Comparison of ENCODE assay signal across 11 cellular contexts in genomic region chr16:31135535-31136286, GRCh38. TPM values are rescaled to one million over a fixed set of nuclear protein-coding genes. Genes with fewer than 3 reads are reported as not detected.
DNase-seq lines count a peak whose midpoint lies in the region; ATAC-seq and TF ChIP-seq lines count a peak whose summit lies in the region.
"Had no signal": no experiment of that assay in that cellular context is flagged by ENCODE, and none has a peak within 500 bp of the region (broad histone marks: within the 10 kb centered on the region; RNA-seq: fewer than 3 reads in every experiment).

Gene PRSS8 (minus strand): TSS chr16:31135727. CDS start chr16:31135498, 229 bp downstream.

- no peaks in the 10 kb centered on the region for H3K9me2 ChIP-seq in PC-3 (replicated peaks; ENCODE audit: low read length)

- H3K4me2 ChIP-seq in PC-3 (ENCODE audit: low read length): peak within 1 kb of the TSS; percentile 72

- H3F3A ChIP-seq in PC-3 (ENCODE audit: low read length, unreplicated experiment): no peaks in the 10 kb centered on the region

- no peaks in the 10 kb centered on the region for H3K79me2 ChIP-seq in PC-3 (ENCODE audit: low read length)

- H3K4me1 ChIP-seq in PC-3 (ENCODE audit: insufficient read depth, low read length) (peaks cover 31% of the 10 kb centered on the region), iPS-15b (ENCODE audit: control insufficient read depth, insufficient read depth, low read length) (peaks cover 14% of the 10 kb centered on the region), prostate gland (replicated peaks) (peaks cover 8% of the 10 kb centered on the region)

- ATAC-seq in PC-3: peak; percentile 42
- ATAC-seq in GM18867 (IDR thresholded peaks at IDR 0.05; ENCODE audit: unreplicated experiment): no peak
- ATAC-seq: left cardiac atrium had no signal

- H4K20me1 ChIP-seq in PC-3 (ENCODE audit: low read length): no peaks in the 10 kb centered on the region

- H3K9ac ChIP-seq in PC-3 (ENCODE audit: low read length) (peak within 1 kb of the TSS; percentile 23; the same call in 1 of the 2 replicates), iPS-15b (ENCODE audit: low read depth, low read length) (peak within 1 kb of the TSS; percentile 77)

- H3K27ac ChIP-seq in PC-3 (ENCODE audit: low read length) (no peak within 1 kb of the TSS), prostate gland (peak within 1 kb of the TSS; percentile 92 to 94)

- H3K4me3 ChIP-seq in PC-3 (ENCODE audit: low read length) (peak within 1 kb of the TSS; percentile 62), iPS-15b (ENCODE audit: low read depth, low read length) (peak within 1 kb of the TSS; percentile 79), prostate gland (peak within 1 kb of the TSS; percentile 62 to 69)

- no peaks in the 10 kb centered on the region for H3K27me3 ChIP-seq in PC-3 (ENCODE audit: low read length)
- no peaks in the 10 kb centered on the region for H3K27me3 ChIP-seq in iPS-15b (ENCODE audit: control insufficient read depth, insufficient read depth, low read length)
- no peaks in the 10 kb centered on the region for H3K27me3 ChIP-seq in prostate gland (replicated peaks; ENCODE audit: insufficient read depth)

- in situ Hi-C loops in G401 (cut with HindIII; ENCODE audit: low sequenced_read_pairs) (no loop called here), GM13976 (cut with MboI; ENCODE audit: low sequenced_read_pairs, unreplicated experiment) (no loop called here)

- DNase-seq in G401 (ENCODE audit: low spot score): peak; percentile 32
- peak; percentile 54 for DNase-seq in PC-3
- DNase-seq in prostate gland (ENCODE audit: low spot score): peak; percentile 92
- DNase-seq in posterior vena cava (ENCODE audit: low spot score): no peak
- no peak for DNase-seq in GM13976 (ENCODE audit: low spot score)
- DNase-seq in activated CD4-positive, alpha-beta T cell treated with anti-CD3 and anti-CD28 coated beads, Interleukin-2, amount 50 U/mL, for 4 hours: no peak
- DNase-seq: activated T-cell treated with anti-CD3 and anti-CD28 coated beads for 4 hours, left cardiac atrium had no signal

- no peak within 1 kb of the TSS for H2AFZ ChIP-seq in PC-3 (ENCODE audit: low read length)

- intact Hi-C loops in PC-3 (cut with micrococcal nuclease) (no loop called here), prostate gland (cut with DNase I) (no loop called here), posterior vena cava (cut with DNase I) (loop anchor here in 1 of 2 donors (5.0 kb wide), 1 partner anchor 577 kb away; a partner anchor contains a TSS)

- H3K36me3 ChIP-seq in PC-3 (ENCODE audit: low read depth, low read length) (no peaks in the 10 kb centered on the region; the same call in 1 of the 2 replicates), iPS-15b (ENCODE audit: control insufficient read depth, insufficient read depth, low read length) (peaks cover 24% of the 10 kb centered on the region), prostate gland (no peaks in the 10 kb centered on the region)

- POLR2A ChIA-PET in PC-3 (lab: Charles Lee; ENCODE audit: unreplicated experiment): interaction anchor here (1.2 kb wide), 1 partner anchor 18 kb away, joined by 3 read pairs; no protein-coding TSS in a partner anchor

- 20% methylated on average over 22 of the region's 22 CpGs for WGBS in prostate gland

- peak; percentile 98 for TF ChIP-seq POLR2A in prostate gland (IDR thresholded peaks at IDR 0.05)

- TF ChIP-seq CTCF in PC-3 (conservative IDR thresholded peaks at IDR 0.05; ENCODE audit: low read depth, low read length): no peak
- peak in 1 of 4 experiments; percentile 6 for TF ChIP-seq CTCF in prostate gland (IDR thresholded peaks at IDR 0.05)
- TF ChIP-seq CTCF in GM13976 (IDR thresholded peaks at IDR 0.05; ENCODE audit: borderline replicate concordance, control extremely low read depth, extremely low read depth, insufficient read depth, missing control alignments): no peak

- BruUV-seq in PC-3 (replicated peaks; lab: Mats Ljungman, UMichigan): no TSS peak

- H3K9me3 ChIP-seq in PC-3 (ENCODE audit: low read length) (no peaks in the 10 kb centered on the region), iPS-15b (ENCODE audit: control insufficient read depth, insufficient read depth, low read length) (no peaks in the 10 kb centered on the region), prostate gland (no peaks in the 10 kb centered on the region)

- CTCF ChIA-PET in PC-3 (lab: Charles Lee): no interaction called here

RNA-seq across cellular contexts. Expression of gene PRSS8, which starts in this region (rescaled TPM):
- 4.6 TPM in 1 of 2 replicates, not detected in the other for total RNA-seq in G401 (2014; rRNA removed; shearing (Covaris generic))
- total RNA-seq in PC-3 (2014; rRNA removed) (18.0 and 23.4 TPM in 2 replicates), prostate gland (100 to 1,000 TPM in 1 of 2 donors, 10 to 100 TPM in 1; 29.9 to 118 TPM), posterior vena cava (under 1 TPM in 1 of 2 donors, not detected in 1; 0.23 TPM)
- total RNA-seq: RPMI7951 had no signal

Comparison
In these comparisons a context has a peak if more than half of its experiments do, and no peak if none do; other contexts are left out.
1. DNase-seq: peak in G401 (single experiment), PC-3 (single experiment) and prostate gland (single experiment); none in posterior vena cava (single experiment), GM13976 (single experiment) and activated CD4-positive, alpha-beta T cell treated with anti-CD3 and anti-CD28 coated beads, Interleukin-2, amount 50 U/mL, for 4 hours (0 of 2).
2. Peak in every context shown above with its lines, with median percentiles within 50 percentile points of each other: H3K4me3 ChIP-seq.